In genomic region chr11:86408845-86409244, GRCh38 we compare ENCODE assay signal across 22 cellular contexts. TPM values are rescaled to one million over a fixed set of nuclear protein-coding genes. Genes with fewer than 3 reads are reported as not detected.
DNase-seq lines count a peak whose midpoint lies in the region; ATAC-seq and TF ChIP-seq lines count a peak whose summit lies in the region.
"Had no signal": no experiment of that assay in that cellular context is flagged by ENCODE, and none has a peak within 500 bp of the region (broad histone marks: within the 10 kb centered on the region; RNA-seq: fewer than 3 reads in every experiment).

No MANE protein-coding gene starts in this region.

- H3K79me1 ChIP-seq in IMR-90 (ENCODE audit: low read depth in 1 of 2, low read length in 2 of 2) (no peaks in the 10 kb centered on the region), trophoblast cell (ENCODE audit: low read length) (no peaks in the 10 kb centered on the region)

- TF ChIP-seq CTCF in C4-2B (conservative IDR thresholded peaks at IDR 0.05): peak; percentile 38
- TF ChIP-seq CTCF in IMR-90 (conservative IDR thresholded peaks at IDR 0.05; ENCODE audit: low read depth, low read length): peak; percentile 45
- peak; percentile 60 for TF ChIP-seq CTCF in chondrocyte (IDR thresholded peaks at IDR 0.05)
- peak; percentile 36 for TF ChIP-seq CTCF in neural crest cell (conservative IDR thresholded peaks at IDR 0.05)

- H3K9ac ChIP-seq in IMR-90 (ENCODE audit: low read depth, low read length) (no peak overlapping the region), trophoblast cell (ENCODE audit: low read length) (no peak overlapping the region)
- H3K9ac ChIP-seq: parathyroid adenoma had no signal

- H3K14ac ChIP-seq in IMR-90 (replicated peaks; ENCODE audit: low read depth, low read length) (no peak overlapping the region), trophoblast cell (ENCODE audit: low read length) (no peak overlapping the region)

- ATAC-seq in IMR-90 (ENCODE audit: low read depth) (no peak), HG02678 (IDR thresholded peaks at IDR 0.05; ENCODE audit: unreplicated experiment) (no peak)
- ATAC-seq: activated CD8-positive, alpha-beta memory T cell treated with anti-CD3 and anti-CD28 coated beads, Interleukin-2, amount 10 ng/mL, durations not matched to agents 7 days and 5 days; HepG2; T-cell had no signal

- H3K27ac ChIP-seq in C4-2B (no peak overlapping the region), IMR-90 (ENCODE audit: insufficient read depth, low read length) (no peak overlapping the region), trophoblast cell (ENCODE audit: low read depth, low read length) (no peak overlapping the region)
- H3K27ac ChIP-seq: parathyroid adenoma had no signal

- no peaks in the 10 kb centered on the region for H3K79me2 ChIP-seq in trophoblast cell (ENCODE audit: control insufficient read depth, insufficient read depth, low read length, poor library complexity)
- H3K79me2 ChIP-seq: parathyroid adenoma had no signal

- H2AK5ac ChIP-seq in IMR-90 (ENCODE audit: low read depth, low read length): no peak overlapping the region
- H2AK5ac ChIP-seq in trophoblast cell (ENCODE audit: low read length): no peak overlapping the region

- H3K27me3 ChIP-seq in IMR-90 (ENCODE audit: control insufficient read depth, insufficient read depth, low read length) (no peaks in the 10 kb centered on the region), trophoblast cell (ENCODE audit: insufficient read depth, low read length) (no peaks in the 10 kb centered on the region)

- H3K4me3 Mint-ChIP-seq in chondrocyte (ENCODE audit: unreplicated experiment): no peak overlapping the region
- H3K4me3 Mint-ChIP-seq in neural crest cell: no peak overlapping the region
- H3K4me3 Mint-ChIP-seq: activated CD8-positive, alpha-beta memory T cell treated with anti-CD3 and anti-CD28 coated beads, Interleukin-2, amount 10 ng/mL, durations not matched to agents 7 days and 5 days; brain; T-cell had no signal

- H3K4me2 ChIP-seq in IMR-90 (ENCODE audit: low read depth, low read length) (no peak overlapping the region), trophoblast cell (ENCODE audit: low read length) (no peak overlapping the region)

- H2AK9ac ChIP-seq in IMR-90 (replicated peaks; ENCODE audit: low read depth, low read length, poor library complexity): no peak overlapping the region

- BruUV-seq in IMR-90 (replicated peaks; lab: Mats Ljungman, UMichigan): no TSS peak

- H3K9me3 ChIP-seq in IMR-90 (ENCODE audit: control insufficient read depth, insufficient read depth, low read length) (no peaks in the 10 kb centered on the region), trophoblast cell (ENCODE audit: insufficient read depth, low read depth, low read length) (no peaks in the 10 kb centered on the region)

- CTCF ChIA-PET in IMR-90 (lab: Yijun Ruan, JAX): no interaction called here

- H3K4me1 Mint-ChIP-seq in chondrocyte (ENCODE audit: low read depth) (no peaks in the 10 kb centered on the region), neural crest cell (no peaks in the 10 kb centered on the region)
- H3K4me1 Mint-ChIP-seq: activated CD8-positive, alpha-beta memory T cell treated with anti-CD3 and anti-CD28 coated beads, Interleukin-2, amount 10 ng/mL, durations not matched to agents 7 days and 5 days; brain; T-cell had no signal

- H3K23ac ChIP-seq in IMR-90 (ENCODE audit: low read depth, low read length) (no peak overlapping the region), trophoblast cell (ENCODE audit: low read length) (no peak overlapping the region)

- no peaks in the 10 kb centered on the region for H3K9me1 ChIP-seq in IMR-90 (ENCODE audit: insufficient read depth, low read length)

- H3K56ac ChIP-seq in IMR-90 (ENCODE audit: extremely low read depth, insufficient read depth, low read length): no peak overlapping the region

- H2AFZ ChIP-seq in IMR-90 (replicated peaks; ENCODE audit: low read length, poor library complexity) (no peak overlapping the region), trophoblast cell (ENCODE audit: insufficient read depth, low read length, poor library complexity) (no peak overlapping the region)
- H2AFZ ChIP-seq: parathyroid adenoma had no signal

- H2BK120ac ChIP-seq in IMR-90 (ENCODE audit: low read depth, low read length) (no peak overlapping the region), trophoblast cell (ENCODE audit: insufficient read depth, low read length, poor library complexity) (no peak overlapping the region)

- no peak overlapping the region for H3K4ac ChIP-seq in IMR-90 (ENCODE audit: low read depth, low read length)
- no peak overlapping the region for H3K4ac ChIP-seq in trophoblast cell (ENCODE audit: low read depth, low read length)

- H3K36me3 ChIP-seq in IMR-90 (ENCODE audit: control insufficient read depth, insufficient read depth, low read length) (no peaks in the 10 kb centered on the region), trophoblast cell (ENCODE audit: control insufficient read depth in 1 of 2, insufficient read depth in 2 of 2, low read length in 2 of 2) (no peaks in the 10 kb centered on the region)

- H3K4me3 ChIP-seq in IMR-90 (ENCODE audit: insufficient read depth, low read depth, low read length): no peak overlapping the region
- H3K4me3 ChIP-seq in trophoblast cell (ENCODE audit: low read depth, low read length): no peak overlapping the region

- no peak for DNase-seq in IMR-90
- DNase-seq in chondrocyte (ENCODE audit: low spot score): no peak
- DNase-seq in neural crest cell (ENCODE audit: low read depth, low spot score): no peak
- DNase-seq in T-helper 1 cell: no peak
- DNase-seq in trophoblast cell: no peak
- no peak for DNase-seq in NCI-H510A (lab: John Stamatoyannopoulos, UW)
- DNase-seq: activated CD4-positive, CD25-positive, alpha-beta regulatory T cell; activated CD8-positive, alpha-beta memory T cell treated with anti-CD3 and anti-CD28 coated beads, Interleukin-2, amount 10 ng/mL, durations not matched to agents 7 days and 5 days; activated gamma-delta T cell treated with Interleukin-2 at 50 U/mL for 16 hours; COR-L47; effector memory CD4-positive, alpha-beta T cell; head of caudate nucleus; kidney; NCI-H2081 treated with DMSO at 0.1 percent for 48 hours; NCI-H526 treated with DMSO at 0.1 percent for 48 hours; stimulated activated CD4-positive, alpha-beta T cell treated with anti-CD3 and anti-CD28 coated beads, Interleukin-12 subunit alpha, Interleukin-12 subunit beta, amount 100 ng/mL, for 4 hours; T-cell had no signal

- H3K27ac Mint-ChIP-seq in chondrocyte (ENCODE audit: unreplicated experiment) (no peak overlapping the region), neural crest cell (ENCODE audit: unreplicated experiment) (no peak overlapping the region)
- H3K27ac Mint-ChIP-seq: activated CD8-positive, alpha-beta memory T cell treated with anti-CD3 and anti-CD28 coated beads, Interleukin-2, amount 10 ng/mL, durations not matched to agents 7 days and 5 days; brain; T-cell had no signal

- no peak overlapping the region for H4K91ac ChIP-seq in IMR-90 (ENCODE audit: insufficient read depth, low read depth, low read length)
- H4K91ac ChIP-seq in trophoblast cell (ENCODE audit: low read depth, low read length): no peak overlapping the region

- H2BK15ac ChIP-seq in IMR-90 (ENCODE audit: low read depth, low read length): no peak overlapping the region

- dilution Hi-C loops in IMR-90 (cut with HindIII; ENCODE audit: low sequenced_read_pairs, unreplicated experiment): no loop called here

- H3K9me3 Mint-ChIP-seq in chondrocyte (ENCODE audit: low read depth) (no peaks in the 10 kb centered on the region), neural crest cell (no peaks in the 10 kb centered on the region)
- H3K9me3 Mint-ChIP-seq: brain, T-cell had no signal

- POLR2A ChIA-PET in IMR-90 (lab: Charles Lee; ENCODE audit: unreplicated experiment): no interaction called here

- intact Hi-C loops in IMR-90 (cut with micrococcal nuclease): no loop called here

- H2BK5ac ChIP-seq in IMR-90 (ENCODE audit: low read depth, low read length, poor library complexity, severe bottlenecking): no peak overlapping the region
- H2BK5ac ChIP-seq in trophoblast cell (ENCODE audit: low read depth, low read length, poor library complexity): no peak overlapping the region

- no peak overlapping the region for H4K5ac ChIP-seq in IMR-90 (ENCODE audit: low read depth, low read length)

- no peak overlapping the region for H2BK20ac ChIP-seq in IMR-90 (ENCODE audit: low read depth, low read length)

- no peak overlapping the region for H4K8ac ChIP-seq in IMR-90 (ENCODE audit: low read depth in 2 of 2, low read length in 2 of 2)
- H4K8ac ChIP-seq in trophoblast cell (ENCODE audit: low read depth, low read length): no peak overlapping the region

- H3K36me3 Mint-ChIP-seq in chondrocyte (ENCODE audit: low read depth) (peaks cover 9% of the 10 kb centered on the region), neural crest cell (ENCODE audit: low read depth) (peaks cover 2% of the 10 kb centered on the region)
- H3K36me3 Mint-ChIP-seq: activated CD8-positive, alpha-beta memory T cell treated with anti-CD3 and anti-CD28 coated beads, Interleukin-2, amount 10 ng/mL, durations not matched to agents 7 days and 5 days had no signal

- H3K18ac ChIP-seq in IMR-90 (ENCODE audit: low read depth, low read length) (no peak overlapping the region), trophoblast cell (ENCODE audit: low read length) (no peak overlapping the region)

- H4K12ac ChIP-seq in trophoblast cell (ENCODE audit: low read depth, low read length): no peak overlapping the region

- no peaks in the 10 kb centered on the region for H4K20me1 ChIP-seq in IMR-90 (ENCODE audit: insufficient read depth, low read length)

- no peaks in the 10 kb centered on the region for H3K4me1 ChIP-seq in IMR-90 (ENCODE audit: control insufficient read depth, insufficient read depth, low read length)
- no peaks in the 10 kb centered on the region for H3K4me1 ChIP-seq in trophoblast cell (ENCODE audit: control insufficient read depth in 1 of 2, insufficient read depth in 2 of 2, low read length in 2 of 2)
- H3K4me1 ChIP-seq: parathyroid adenoma had no signal

- peak; percentile 35; the same call in 1 of the 2 replicates for TF ChIP-seq RAD21 in IMR-90 (IDR thresholded peaks at IDR 0.05; ENCODE audit: low read length)

- TF ChIP-seq POLR2A in IMR-90 (IDR thresholded peaks at IDR 0.05; ENCODE audit: low read depth, low read length): no peak

- in situ Hi-C loops in IMR-90 (cut with MboI; ENCODE audit: low sequenced_read_pairs): no loop called here

- no peak overlapping the region for H2BK12ac ChIP-seq in trophoblast cell (ENCODE audit: low read length)

- H3K27me3 Mint-ChIP-seq in chondrocyte (ENCODE audit: low read depth) (no peaks in the 10 kb centered on the region), neural crest cell (ENCODE audit: low read depth) (no peaks in the 10 kb centered on the region)
- H3K27me3 Mint-ChIP-seq: activated CD8-positive, alpha-beta memory T cell treated with anti-CD3 and anti-CD28 coated beads, Interleukin-2, amount 10 ng/mL, durations not matched to agents 7 days and 5 days; T-cell had no signal

TF ChIP-seq in IMR-90, 13 proteins besides CTCF, POLR2A, EP300 and RAD21 (continues in another document):
- no peak for TF ChIP-seq SMC3 (IDR thresholded peaks at IDR 0.05; ENCODE audit: low read depth, low read length)

RNA-seq across cellular contexts. Expression of gene CCDC81, which starts 34.2 kb away (rescaled TPM):
- total RNA-seq in IMR-90 (2012; rRNA removed) (5.6 and 6.5 TPM in 2 replicates), chondrocyte (1.7 to 9.6 TPM (median 8.5 TPM) in 3 replicates), neural crest cell (2.1 and 2.8 TPM in 2 replicates)
- polyA plus RNA-seq in IMR-90 (2012; rRNA removed): 3.0 and 3.1 TPM in 2 replicates
- 0.78 and 3.5 TPM in 2 replicates for polyA plus RNA-seq in IMR-90 (2012; cell fraction: cytosol; rRNA removed)
- polyA plus RNA-seq in IMR-90 (2012; cell fraction: nucleus; rRNA removed; ENCODE audit: low replicate concordance): 0.84 and 3.8 TPM in 2 replicates
- 1.7 and 1.8 TPM in 2 replicates for polyA plus RNA-seq in trophoblast cell (2013)
